In the genomic region with DNA sequence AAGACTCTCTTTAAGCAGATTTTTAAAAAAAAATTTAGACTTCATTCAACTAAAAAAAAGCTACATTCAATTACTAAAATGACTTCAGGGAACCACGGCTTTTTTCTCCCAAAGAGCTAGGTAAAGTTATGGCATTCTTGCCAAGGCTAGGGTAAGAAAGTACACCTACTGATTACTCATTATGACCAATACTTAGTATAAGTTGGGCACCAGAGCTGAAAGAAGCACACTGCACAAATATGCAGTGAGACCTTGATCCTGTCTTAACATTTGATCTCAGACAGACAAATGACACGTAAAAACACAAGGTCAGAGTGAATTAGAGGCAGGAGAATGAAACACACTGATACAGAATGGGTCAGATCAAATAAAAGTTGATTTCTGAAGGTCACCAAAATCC, we compare ENCODE assay signal across 22 cellular contexts.
DNase-seq lines count a peak whose midpoint lies in the region; ATAC-seq, FAIRE-seq and TF ChIP-seq lines count a peak whose summit lies in the region.
"Had no signal": no experiment of that assay in that cellular context is flagged by ENCODE, and none has a peak within 500 bp of the region (broad histone marks: within the 10 kb centered on the region; RNA-seq: fewer than 3 reads in every experiment).

No MANE protein-coding gene starts in this region.

- H3K9me3 ChIP-seq in A549 (no peaks in the 10 kb centered on the region), prostate gland (no peaks in the 10 kb centered on the region), mesenchymal stem cell (ENCODE audit: control insufficient read depth, low read length) (no peaks in the 10 kb centered on the region)
- H3K9me3 ChIP-seq: adrenal gland, right lobe of liver, upper lobe of left lung had no signal

- no peak overlapping the region for H2AK5ac ChIP-seq in mesenchymal stem cell (ENCODE audit: low read length, severe bottlenecking)

- no peaks in the 10 kb centered on the region for H3K79me1 ChIP-seq in mesenchymal stem cell (replicated peaks; ENCODE audit: low read length, poor library complexity, severe bottlenecking)

- 78% methylated on average over 2 of the region's 2 CpGs for WGBS in A549 (ENCODE audit: missing lambda C conversion rate)
- 98% methylated on average over 2 of the region's 2 CpGs for WGBS in prostate gland
- WGBS in mesenchymal stem cell, result no CpG with 5 or more reads among the region's 2 CpGs

- no peak for TF ChIP-seq CTCF in A549 (IDR thresholded peaks at IDR 0.05)
- TF ChIP-seq CTCF in prostate gland (IDR thresholded peaks at IDR 0.05), result no peak

- no peak overlapping the region for H3K9ac ChIP-seq in mesenchymal stem cell (ENCODE audit: low read length)
- H3K9ac ChIP-seq: parathyroid adenoma had no signal

- H2BK5ac ChIP-seq in mesenchymal stem cell (ENCODE audit: low read depth, low read length, poor library complexity, severe bottlenecking), result no peak overlapping the region

- peaks cover 10% of the 10 kb centered on the region for H3K4me1 Mint-ChIP-seq in activated T-helper 17 cell treated with anti-CD3 and anti-CD28 coated beads, Interleukin-2, amount 50 U/mL, for 72 hours
- H3K4me1 Mint-ChIP-seq in immature natural killer cell, result peaks cover 11 to 43% of the 10 kb centered on the region in 2 donors
- H3K4me1 Mint-ChIP-seq: nephron progenitor cell had no signal

- TF ChIP-seq POLR2A in A549 (IDR thresholded peaks at IDR 0.05; ENCODE audit: low read length) (no peak), H54 (IDR thresholded peaks at IDR 0.05; ENCODE audit: low read depth, low read length) (no peak), prostate gland (IDR thresholded peaks at IDR 0.05) (no peak)

- peaks cover 57% of the 10 kb centered on the region for H3K36me3 Mint-ChIP-seq in activated T-helper 17 cell treated with anti-CD3 and anti-CD28 coated beads, Interleukin-2, amount 50 U/mL, for 72 hours (ENCODE audit: low read depth)
- H3K36me3 Mint-ChIP-seq in immature natural killer cell, result peaks cover 0 to 30% (median 8%) of the 10 kb centered on the region in 3 donors

- no peaks in the 10 kb centered on the region for H3K27me3 ChIP-seq in prostate gland (replicated peaks; ENCODE audit: insufficient read depth)
- no peaks in the 10 kb centered on the region for H3K27me3 ChIP-seq in mesenchymal stem cell (ENCODE audit: control insufficient read depth in 1 of 2, insufficient read depth in 1 of 2, low read length in 2 of 2)
- H3K27me3 ChIP-seq: adrenal gland, brain microvascular endothelial cell, right lobe of liver, upper lobe of left lung had no signal

- FAIRE-seq in A549 (lab: Jason Lieb, UNC) (peak; percentile 73), H54 (lab: Jason Lieb, UNC) (peak; percentile 81)
- FAIRE-seq: D721Med, GM18507 had no signal

- H3K27ac ChIP-seq in A549 (no peak overlapping the region), prostate gland (no peak overlapping the region), mesenchymal stem cell (ENCODE audit: low read length, poor library complexity, severe bottlenecking) (no peak overlapping the region)
- H3K27ac ChIP-seq: brain microvascular endothelial cell, coronary artery, parathyroid adenoma, right lobe of liver, upper lobe of left lung had no signal

- DNase-seq in A549 (ENCODE audit: low read depth in 1 of 2, low spot score in 1 of 2), result no peak
- no peak for DNase-seq in H54 (ENCODE audit: insufficient read length, low spot score)
- DNase-seq in immature natural killer cell, result no peak
- no peak for DNase-seq in prostate gland (ENCODE audit: low spot score)
- DNase-seq in NCI-H1436 treated with DMSO at 0.1 percent for 48 hours (lab: John Stamatoyannopoulos, UW), result no peak
- no peak for DNase-seq in mesenchymal stem cell
- DNase-seq: adrenal gland, brain microvascular endothelial cell, C1 segment of cervical spinal cord, NCI-H524 treated with DMSO at 0.1 percent for 48 hours, nephron progenitor cell, right lobe of liver, T1000, upper lobe of left lung had no signal

- H3K27ac Mint-ChIP-seq in activated T-helper 17 cell treated with anti-CD3 and anti-CD28 coated beads, Interleukin-2, amount 50 U/mL, for 72 hours, result no peak overlapping the region
- H3K27ac Mint-ChIP-seq in immature natural killer cell, result peak overlapping the region in 4 of 6 donors; percentile 25 to 68 (median 62)
- H3K27ac Mint-ChIP-seq: nephron progenitor cell, WTC11 had no signal

- H3K23ac ChIP-seq in mesenchymal stem cell (ENCODE audit: low read length in 2 of 2), result no peak overlapping the region

- no peaks in the 10 kb centered on the region for H3K9me3 Mint-ChIP-seq in activated T-helper 17 cell treated with anti-CD3 and anti-CD28 coated beads, Interleukin-2, amount 50 U/mL, for 72 hours
- H3K9me3 Mint-ChIP-seq in immature natural killer cell, result no peaks in the 10 kb centered on the region
- H3K9me3 Mint-ChIP-seq: nephron progenitor cell had no signal

- H3K27me3 Mint-ChIP-seq in activated T-helper 17 cell treated with anti-CD3 and anti-CD28 coated beads, Interleukin-2, amount 50 U/mL, for 72 hours, result no peaks in the 10 kb centered on the region
- H3K27me3 Mint-ChIP-seq in immature natural killer cell (ENCODE audit: low read depth in 3 of 3), result no peaks in the 10 kb centered on the region

- H3K4ac ChIP-seq in mesenchymal stem cell (ENCODE audit: low read depth in 1 of 2, low read length in 2 of 2), result no peak overlapping the region

- no peak for ATAC-seq in A549
- peak; percentile 55 for ATAC-seq in activated T-helper 17 cell treated with anti-CD3 and anti-CD28 coated beads, Interleukin-2, amount 50 U/mL, for 72 hours (replicated peaks)
- ATAC-seq: HCT116, left lobe of liver, WTC11 had no signal

- H4K8ac ChIP-seq in mesenchymal stem cell (ENCODE audit: low read length), result no peak overlapping the region

- no peak for TF ChIP-seq RAD21 in A549 (conservative IDR thresholded peaks at IDR 0.05 in 1 of 2, IDR thresholded peaks at IDR 0.05 in 1 of 2)

- H3K4me2 ChIP-seq in A549 (no peak overlapping the region), mesenchymal stem cell (ENCODE audit: low read length, poor library complexity, severe bottlenecking) (no peak overlapping the region)

- no peak overlapping the region for H2BK15ac ChIP-seq in mesenchymal stem cell (ENCODE audit: low read depth, poor library complexity, severe bottlenecking)

- intact Hi-C loops in prostate gland (cut with DNase I), result no loop called here

- no peak overlapping the region for H2AFZ ChIP-seq in mesenchymal stem cell (ENCODE audit: low read depth, low read length)
- H2AFZ ChIP-seq: parathyroid adenoma had no signal

- POLR2A ChIA-PET in A549 (lab: Yijun Ruan, JAX), result no interaction called here

- no peak overlapping the region for H2BK12ac ChIP-seq in mesenchymal stem cell (ENCODE audit: low read length in 2 of 2)

- H3K4me3 ChIP-seq in A549 (no peak overlapping the region), prostate gland (no peak overlapping the region), mesenchymal stem cell (ENCODE audit: insufficient read depth in 1 of 2, low read depth in 1 of 2, low read length in 2 of 2) (no peak overlapping the region)
- H3K4me3 ChIP-seq: adrenal gland, coronary artery, right lobe of liver, upper lobe of left lung had no signal

- H3K36me3 ChIP-seq in prostate gland (no peaks in the 10 kb centered on the region), mesenchymal stem cell (ENCODE audit: control insufficient read depth in 1 of 2, insufficient read depth in 2 of 2, low read depth in 1 of 2, low read length in 2 of 2) (peaks cover 4 to 28% of the 10 kb centered on the region in 2 experiments)
- H3K36me3 ChIP-seq: adrenal gland had no signal

- no peak overlapping the region for H3K4me3 Mint-ChIP-seq in activated T-helper 17 cell treated with anti-CD3 and anti-CD28 coated beads, Interleukin-2, amount 50 U/mL, for 72 hours
- no peak overlapping the region for H3K4me3 Mint-ChIP-seq in immature natural killer cell
- H3K4me3 Mint-ChIP-seq: nephron progenitor cell, WTC11 had no signal

- no peak overlapping the region for H4K91ac ChIP-seq in mesenchymal stem cell (ENCODE audit: low read length)

- H3K14ac ChIP-seq in mesenchymal stem cell (ENCODE audit: low read length in 2 of 2), result no peak overlapping the region

- H2BK120ac ChIP-seq in mesenchymal stem cell (ENCODE audit: low read depth, low read length), result no peak overlapping the region

- no peak for TF ChIP-seq EP300 in A549 (IDR thresholded peaks at IDR 0.05)

- H3K18ac ChIP-seq in mesenchymal stem cell (ENCODE audit: low read depth in 1 of 2, low read length in 2 of 2), result no peak overlapping the region

- H3K4me1 ChIP-seq in A549, result 0 out of 3 replicates have a peak, but pooled peaks cover 4% of the 10 kb centered on the region
- H3K4me1 ChIP-seq in prostate gland (replicated peaks), result no peaks in the 10 kb centered on the region
- H3K4me1 ChIP-seq in mesenchymal stem cell (ENCODE audit: control insufficient read depth, insufficient read depth, low read depth, low read length), result no peaks in the 10 kb centered on the region
- H3K4me1 ChIP-seq: parathyroid adenoma, right lobe of liver, upper lobe of left lung had no signal

- CTCF ChIA-PET in A549 (lab: Yijun Ruan, JAX), result interaction anchor here (0.6 to 0.9 kb wide), 2 partner anchors 61 to 278 kb away, joined by 3 to 5 read pairs; no protein-coding TSS in a partner anchor

TF ChIP-seq in A549, 52 proteins besides CTCF, POLR2A, EP300 and RAD21 (continues in another document):
- TF ChIP-seq EHF (CRISPR knock-in tag; IDR thresholded peaks at IDR 0.05) (no peak), FOSL2 (IDR thresholded peaks at IDR 0.05) (no peak), FOSL2 (CRISPR knock-in tag; IDR thresholded peaks at IDR 0.05) (no peak), NR3C1 (IDR thresholded peaks at IDR 0.05) (no peak), HOXB13 (CRISPR knock-in tag; IDR thresholded peaks at IDR 0.05; ENCODE audit: low read depth) (no peak), KDM5A (IDR thresholded peaks at IDR 0.05) (no peak)
